10 cellular contexts compared by ENCODE assay signal in genomic region chr7:70681847-70682350, GRCh38.
A peak's percentile ranks its signal among the peaks of the same experiment; 100 is the strongest.
DNase-seq lines count a peak whose midpoint lies in the region; ATAC-seq, FAIRE-seq and TF ChIP-seq lines count a peak whose summit lies in the region.
"Had no signal": no experiment of that assay in that cellular context is flagged by ENCODE, and none has a peak within 500 bp of the region (broad histone marks: within the 10 kb centered on the region; RNA-seq: fewer than 3 reads in every experiment).

No MANE protein-coding gene starts in this region.

- H3K27ac ChIP-seq in ascending aorta: no peak overlapping the region
- H3K27ac ChIP-seq: epithelial cell of prostate had no signal

- no peak for FAIRE-seq in frontal cortex (lab: Jason Lieb, UNC)

- ATAC-seq in GM18873 (IDR thresholded peaks at IDR 0.05; ENCODE audit: low FRiP score, unreplicated experiment) (peak; percentile 78), HG03095 (IDR thresholded peaks at IDR 0.05; ENCODE audit: unreplicated experiment) (peak; percentile 72), GM19328 (IDR thresholded peaks at IDR 0.05; ENCODE audit: unreplicated experiment) (no peak)
- ATAC-seq in activated T-cell treated with anti-CD3 and anti-CD28 coated beads, Interleukin-2, amount 50 U/mL, for 72 hours (replicated peaks in 1 of 2): peak; percentile 67 to 69

- no peaks in the 10 kb centered on the region for H3K9me3 Mint-ChIP-seq in activated T-cell treated with anti-CD3 and anti-CD28 coated beads, Interleukin-2, amount 50 U/mL, for 72 hours

- TF ChIP-seq CTCF in AG09309 (IDR thresholded peaks at IDR 0.05; ENCODE audit: control insufficient read depth, insufficient read depth, low read depth, low read length, missing control alignments) (no peak), ascending aorta (IDR thresholded peaks at IDR 0.05) (no peak)

- H3K27ac Mint-ChIP-seq in activated T-cell treated with anti-CD3 and anti-CD28 coated beads, Interleukin-2, amount 50 U/mL, for 72 hours: no peak overlapping the region

- no peak for DNase-seq in AG09309 (ENCODE audit: low read depth)
- DNase-seq in activated T-cell treated with anti-CD3 and anti-CD28 coated beads, Interleukin-2, amount 50 U/mL, for 72 hours: peak; percentile 48
- no peak for DNase-seq in NCI-H128 (lab: John Stamatoyannopoulos, UW; ENCODE audit: unreplicated experiment)
- DNase-seq in ascending aorta (ENCODE audit: low spot score in 2 of 2): no peak
- DNase-seq in frontal cortex (ENCODE audit: low spot score in 2 of 2): no peak

- peaks cover 48% of the 10 kb centered on the region for H3K4me1 Mint-ChIP-seq in activated T-cell treated with anti-CD3 and anti-CD28 coated beads, Interleukin-2, amount 50 U/mL, for 72 hours (ENCODE audit: low read depth)

- H3K4me3 ChIP-seq in AG09309 (ENCODE audit: control insufficient read depth, low read depth, low read length): peak overlapping the region; percentile 8
- H3K4me3 ChIP-seq in ascending aorta: no peak overlapping the region
- H3K4me3 ChIP-seq: skin epidermis had no signal

- H3K4me3 Mint-ChIP-seq in activated T-cell treated with anti-CD3 and anti-CD28 coated beads, Interleukin-2, amount 50 U/mL, for 72 hours: peak overlapping the region; percentile 45 to 70

- H3K36me3 ChIP-seq in ascending aorta: no peaks in the 10 kb centered on the region

- no peaks in the 10 kb centered on the region for H3K9me3 ChIP-seq in ascending aorta

- H3K27me3 ChIP-seq in ascending aorta: no peaks in the 10 kb centered on the region

- no peaks in the 10 kb centered on the region for H3K4me1 ChIP-seq in ascending aorta

- no peaks in the 10 kb centered on the region for H3K36me3 Mint-ChIP-seq in activated T-cell treated with anti-CD3 and anti-CD28 coated beads, Interleukin-2, amount 50 U/mL, for 72 hours (ENCODE audit: insufficient read depth in 2 of 2)

- intact Hi-C loops in ascending aorta (cut with DNase I): no loop called here

- H3K27me3 Mint-ChIP-seq in activated T-cell treated with anti-CD3 and anti-CD28 coated beads, Interleukin-2, amount 50 U/mL, for 72 hours (ENCODE audit: low read depth): peaks cover 40% of the 10 kb centered on the region

Comparison
In these comparisons a context has a peak if more than half of its experiments do, and no peak if none do; other contexts are left out.
1. DNase-seq: peak in activated T-cell treated with anti-CD3 and anti-CD28 coated beads, Interleukin-2, amount 50 U/mL, for 72 hours (2 of 2); none in AG09309 (single experiment), NCI-H128 (single experiment), ascending aorta (0 of 2) and frontal cortex (0 of 2).